In the genomic region with DNA sequence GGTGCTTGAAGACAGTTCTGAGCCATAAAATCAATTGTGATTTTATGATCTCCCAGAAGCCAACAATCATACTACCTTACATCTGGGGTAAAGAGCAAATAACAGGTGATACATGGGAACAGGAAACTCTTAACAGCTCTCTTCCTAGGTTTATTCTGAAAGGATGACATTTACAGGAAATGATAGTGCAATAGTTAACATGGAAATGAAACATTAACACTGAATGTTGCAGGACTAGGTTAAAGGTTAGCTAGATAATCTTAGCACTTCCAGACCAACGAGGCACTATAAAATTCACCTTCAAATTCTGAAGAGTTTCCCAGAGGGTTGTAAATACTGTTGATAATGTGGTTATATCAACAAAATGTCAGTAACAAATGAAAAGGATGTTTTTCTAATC, we compare ENCODE assay signal across 18 cellular contexts. TPM values are rescaled to one million over a fixed set of nuclear protein-coding genes. Genes with fewer than 3 reads are reported as not detected.
"Had no signal": no experiment of that assay in that cellular context is flagged by ENCODE, and none has a peak within 500 bp of the region (broad histone marks: within the 10 kb centered on the region; RNA-seq: fewer than 3 reads in every experiment).

No MANE protein-coding gene starts in this region.

- DNase-seq: activated CD4-positive, alpha-beta T cell treated with anti-CD3 and anti-CD28 coated beads for 48 hours; activated naive CD4-positive, alpha-beta T cell treated with anti-CD3 and anti-CD28 coated beads, Interleukin-2, amount 50 U/mL, for 16 hours; adrenal gland; colonic mucosa; effector CD8-positive, alpha-beta T cell; kidney; lower lobe of right lung; naive thymus-derived CD4-positive, alpha-beta T cell; right cardiac atrium; stimulated activated CD4-positive, alpha-beta T cell treated with anti-CD3 and anti-CD28 coated beads, Interleukin-1b, Interleukin-23, amount 100 ng/mL, for 48 hours; stimulated activated naive B cell treated with anti-CD40 and anti-IgM and Interleukin-4, amounts not matched to agents 10 μg/mL and 1 μg/mL and 100 μg/mL, for 72 hours; trophoblast cell had no signal

- FAIRE-seq: kidney had no signal

- H3K9me3 Mint-ChIP-seq: activated T-helper 2 cell treated with anti-CD3 and anti-CD28 coated beads, Interferon-gamma antibody, Interleukin-2, Interleukin-4, amounts not matched to agents 10 μg/mL and 5 μg/mL and 100 μg/mL, durations not matched to agents 14 hours and 24 hours and 36 hours; naive thymus-derived CD4-positive, alpha-beta T cell; stimulated activated naive B cell treated with anti-CD40 and anti-IgM and Interleukin-4, amounts not matched to agents 10 μg/mL and 1 μg/mL and 100 μg/mL, for 72 hours; WTC11 had no signal

- ATAC-seq: lower lobe of right lung; naive thymus-derived CD4-positive, alpha-beta T cell; right cardiac atrium; stimulated activated naive B cell treated with anti-CD40 and anti-IgM and Interleukin-4, amounts not matched to agents 10 μg/mL and 1 μg/mL and 100 μg/mL, for 72 hours; WTC11 had no signal

- H3K4me3 Mint-ChIP-seq: naive thymus-derived CD4-positive, alpha-beta T cell; stimulated activated naive B cell treated with anti-CD40 and anti-IgM and Interleukin-4, amounts not matched to agents 10 μg/mL and 1 μg/mL and 100 μg/mL, for 72 hours; WTC11 had no signal

- H3K27ac Mint-ChIP-seq: activated T-helper 2 cell treated with anti-CD3 and anti-CD28 coated beads, Interferon-gamma antibody, Interleukin-2, Interleukin-4, amounts not matched to agents 10 μg/mL and 5 μg/mL and 100 μg/mL, durations not matched to agents 14 hours and 24 hours and 36 hours; naive thymus-derived CD4-positive, alpha-beta T cell; stimulated activated naive B cell treated with anti-CD40 and anti-IgM and Interleukin-4, amounts not matched to agents 10 μg/mL and 1 μg/mL and 100 μg/mL, for 72 hours; WTC11 had no signal

- H3K4me1 Mint-ChIP-seq: stimulated activated naive B cell treated with anti-CD40 and anti-IgM and Interleukin-4, amounts not matched to agents 10 μg/mL and 1 μg/mL and 100 μg/mL, for 72 hours had no signal

RNA-seq across cellular contexts. Expression of a gene that starts 32.7 kb away (rescaled TPM):
- total RNA-seq: activated CD8-positive, alpha-beta memory T cell treated with anti-CD3 and anti-CD28 coated beads for 36 hours; activated T-helper 2 cell treated with anti-CD3 and anti-CD28 coated beads, Interferon-gamma antibody, Interleukin-2, Interleukin-4, amounts not matched to agents 10 μg/mL and 5 μg/mL and 100 μg/mL, durations not matched to agents 14 hours and 24 hours and 36 hours; adrenal gland; cardiac septum; kidney; lower lobe of right lung; naive thymus-derived CD4-positive, alpha-beta T cell; posterior vena cava; right cardiac atrium; T-helper 1 cell treated with Interleukin-12 subunit alpha and Interleukin-12 subunit beta and Interleukin-4 antibody, amounts not matched to agents 30 ng/mL and 1 ng/mL, for 36 hours; WTC11 had no signal

RNA-seq across cellular contexts. Expression of a gene that starts 58.4 kb away (rescaled TPM):
- total RNA-seq: activated CD8-positive, alpha-beta memory T cell treated with anti-CD3 and anti-CD28 coated beads for 36 hours; activated T-helper 2 cell treated with anti-CD3 and anti-CD28 coated beads, Interferon-gamma antibody, Interleukin-2, Interleukin-4, amounts not matched to agents 10 μg/mL and 5 μg/mL and 100 μg/mL, durations not matched to agents 14 hours and 24 hours and 36 hours; naive thymus-derived CD4-positive, alpha-beta T cell; WTC11 had no signal
